12 cellular contexts compared by ENCODE assay signal in the genomic region with DNA sequence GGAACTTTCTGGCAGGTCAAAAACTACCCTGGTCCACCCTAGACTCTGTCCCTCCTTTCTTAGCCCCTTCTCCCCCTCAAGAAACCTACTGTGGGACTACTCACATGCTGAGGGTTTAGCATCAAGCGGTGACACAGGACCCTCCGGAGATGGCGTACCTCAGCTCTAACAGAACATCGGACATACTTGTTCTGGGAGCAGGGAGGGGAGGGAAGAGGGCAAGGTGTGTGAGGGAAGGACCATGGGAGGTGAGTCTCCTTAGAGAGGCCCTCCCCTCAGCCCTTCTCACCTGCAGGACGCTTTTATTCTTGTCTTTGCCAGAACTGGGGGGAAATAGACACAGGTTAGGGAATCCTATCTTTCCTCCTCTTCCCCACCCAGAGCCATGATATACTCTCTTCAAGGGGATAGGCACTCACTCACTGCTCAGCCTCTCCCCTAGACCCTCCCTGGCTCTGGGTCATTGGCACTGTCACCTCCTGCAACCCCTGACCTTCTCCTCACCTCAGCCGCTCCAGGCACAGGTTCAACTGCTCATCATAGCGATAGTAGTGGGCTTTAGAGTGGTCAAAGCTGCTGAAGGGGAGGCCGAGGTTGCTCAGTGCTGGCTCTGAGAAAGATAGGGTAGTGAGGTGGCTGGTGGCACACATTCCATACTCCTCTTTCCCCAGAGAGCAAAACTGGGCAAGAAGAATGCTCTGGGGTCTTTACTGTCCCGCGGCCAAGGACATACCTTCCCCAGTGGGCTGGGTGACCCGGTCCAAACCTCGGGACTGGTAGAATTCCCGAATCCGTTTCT. TPM values are rescaled to one million over a fixed set of nuclear protein-coding genes. Genes with fewer than 3 reads are reported as not detected.
DNase-seq lines count a peak whose midpoint lies in the region; ATAC-seq and TF ChIP-seq lines count a peak whose summit lies in the region.
"Had no signal": no experiment of that assay in that cellular context is flagged by ENCODE, and none has a peak within 500 bp of the region (broad histone marks: within the 10 kb centered on the region; RNA-seq: fewer than 3 reads in every experiment).

No MANE protein-coding gene starts in this region.

- no peak for DNase-seq in T-helper 1 cell
- no peak for DNase-seq in hepatocyte (ENCODE audit: low spot score)
- DNase-seq in stimulated activated effector memory CD8-positive, alpha-beta T cell treated with anti-CD3 and anti-CD28 coated beads, Interleukin-12 subunit alpha, Interleukin-12 subunit beta, amount 100 ng/mL, for 72 hours (ENCODE audit: low spot score in 2 of 2), result no peak
- DNase-seq in SKM-1 treated with dmso at 0.1 percent for 144 hours (lab: John Stamatoyannopoulos, UW; ENCODE audit: unreplicated experiment), result no peak
- no peak for DNase-seq in NCI-H2171 (lab: John Stamatoyannopoulos, UW)
- DNase-seq: amygdala, NCI-H187 had no signal

- peaks cover 21% of the 10 kb centered on the region for H3K27me3 ChIP-seq in hepatocyte

- H3K79me2 ChIP-seq in hepatocyte, result peaks cover 40% of the 10 kb centered on the region

- peak overlapping the region; percentile 92 for H3K4me2 ChIP-seq in hepatocyte

- no peaks in the 10 kb centered on the region for H4K20me1 ChIP-seq in hepatocyte (ENCODE audit: insufficient read depth, poor library complexity, severe bottlenecking)

- 93% methylated on average over 14 of the region's 14 CpGs for WGBS in hepatocyte (ENCODE audit: low lambda C conversion rate, missing lambda C conversion rate)

- peaks cover 40% of the 10 kb centered on the region for H3K4me1 ChIP-seq in hepatocyte (ENCODE audit: insufficient read depth)

- H2AFZ ChIP-seq in hepatocyte, result no peak overlapping the region

- H3K4me3 Mint-ChIP-seq in T-helper 1 cell treated with Interleukin-12 subunit alpha and Interleukin-12 subunit beta and Interleukin-4 antibody, amounts not matched to agents 30 μg/mL and 1 μg/mL, for 36 hours, result peak overlapping the region; percentile 69
- H3K4me3 Mint-ChIP-seq in stimulated activated effector memory CD8-positive, alpha-beta T cell treated with anti-CD3 and anti-CD28 coated beads, Interleukin-12 subunit alpha, Interleukin-12 subunit beta, amount 100 ng/mL, for 72 hours, result peak overlapping the region; percentile 91

- no peak for TF ChIP-seq CTCF in WI38 (IDR thresholded peaks at IDR 0.05; ENCODE audit: low read depth, low read length)
- no peak for TF ChIP-seq CTCF in hepatocyte (IDR thresholded peaks at IDR 0.05; ENCODE audit: poor library complexity)

- H3K36me3 Mint-ChIP-seq in T-helper 1 cell treated with Interleukin-12 subunit alpha and Interleukin-12 subunit beta and Interleukin-4 antibody, amounts not matched to agents 30 μg/mL and 1 μg/mL, for 36 hours (ENCODE audit: low read depth), result peaks cover 29% of the 10 kb centered on the region
- peaks cover 46% of the 10 kb centered on the region for H3K36me3 Mint-ChIP-seq in stimulated activated effector memory CD8-positive, alpha-beta T cell treated with anti-CD3 and anti-CD28 coated beads, Interleukin-12 subunit alpha, Interleukin-12 subunit beta, amount 100 ng/mL, for 72 hours

- peaks cover 45% of the 10 kb centered on the region for H3K27me3 Mint-ChIP-seq in T-helper 1 cell treated with Interleukin-12 subunit alpha and Interleukin-12 subunit beta and Interleukin-4 antibody, amounts not matched to agents 30 μg/mL and 1 μg/mL, for 36 hours (ENCODE audit: low read depth)

- H3K27ac ChIP-seq in hepatocyte, result peak overlapping the region; percentile 97

- no peaks in the 10 kb centered on the region for H3K9me2 ChIP-seq in hepatocyte (replicated peaks; ENCODE audit: insufficient read depth)

- no peaks in the 10 kb centered on the region for H3K36me3 ChIP-seq in hepatocyte (replicated peaks; ENCODE audit: insufficient read depth, low read depth)

- H3K27ac Mint-ChIP-seq in T-helper 1 cell treated with Interleukin-12 subunit alpha and Interleukin-12 subunit beta and Interleukin-4 antibody, amounts not matched to agents 30 μg/mL and 1 μg/mL, for 36 hours, result no peak overlapping the region
- no peak overlapping the region for H3K27ac Mint-ChIP-seq in stimulated activated effector memory CD8-positive, alpha-beta T cell treated with anti-CD3 and anti-CD28 coated beads, Interleukin-12 subunit alpha, Interleukin-12 subunit beta, amount 100 ng/mL, for 72 hours

- ATAC-seq in stimulated activated effector memory CD8-positive, alpha-beta T cell treated with anti-CD3 and anti-CD28 coated beads, Interleukin-12 subunit alpha, Interleukin-12 subunit beta, amount 100 ng/mL, for 72 hours, result no peak
- no peak for ATAC-seq in HG03571 (IDR thresholded peaks at IDR 0.05; ENCODE audit: unreplicated experiment)

- no peaks in the 10 kb centered on the region for H3K9me3 Mint-ChIP-seq in T-helper 1 cell treated with Interleukin-12 subunit alpha and Interleukin-12 subunit beta and Interleukin-4 antibody, amounts not matched to agents 30 μg/mL and 1 μg/mL, for 36 hours
- no peaks in the 10 kb centered on the region for H3K9me3 Mint-ChIP-seq in stimulated activated effector memory CD8-positive, alpha-beta T cell treated with anti-CD3 and anti-CD28 coated beads, Interleukin-12 subunit alpha, Interleukin-12 subunit beta, amount 100 ng/mL, for 72 hours

- H3K9me3 ChIP-seq in hepatocyte (ENCODE audit: low read depth), result no peaks in the 10 kb centered on the region

- peaks cover 50% of the 10 kb centered on the region for H3K4me1 Mint-ChIP-seq in T-helper 1 cell treated with Interleukin-12 subunit alpha and Interleukin-12 subunit beta and Interleukin-4 antibody, amounts not matched to agents 30 μg/mL and 1 μg/mL, for 36 hours (ENCODE audit: low read depth)
- H3K4me1 Mint-ChIP-seq in stimulated activated effector memory CD8-positive, alpha-beta T cell treated with anti-CD3 and anti-CD28 coated beads, Interleukin-12 subunit alpha, Interleukin-12 subunit beta, amount 100 ng/mL, for 72 hours, result peaks cover 71% of the 10 kb centered on the region

- H3K4me3 ChIP-seq in WI38 (ENCODE audit: low read depth, low read length) (peak overlapping the region; percentile 25), hepatocyte (no peak overlapping the region)
- H3K4me3 ChIP-seq: lung had no signal

RNA-seq across cellular contexts. Expression of a gene that starts 1.8 kb away (rescaled TPM):
- total RNA-seq in hepatocyte, result 10.4 and 10.6 TPM in 2 replicates
- 29.0 and 30.2 TPM in 2 replicates for polyA plus RNA-seq in hepatocyte

RNA-seq across cellular contexts. Expression of a gene that starts 6.2 kb away (rescaled TPM):
- 2.5 and 3.4 TPM in 2 replicates for total RNA-seq in hepatocyte
- 3.1 and 5.2 TPM in 2 replicates for polyA plus RNA-seq in hepatocyte

RNA-seq across cellular contexts. Expression of a gene that starts 8.6 kb away (rescaled TPM):
- not detected in 2 replicates for total RNA-seq in hepatocyte
- not detected in 2 replicates for polyA plus RNA-seq in hepatocyte
- total RNA-seq: lung, subcutaneous adipose tissue had no signal

RNA-seq across cellular contexts. Expression of a gene that starts 20.4 kb away (rescaled TPM):
- 1.2 and 4.0 TPM in 2 replicates for total RNA-seq in hepatocyte
- 0.73 TPM in 1 of 2 replicates, not detected in the other for polyA plus RNA-seq in hepatocyte
- total RNA-seq: subcutaneous adipose tissue had no signal

RNA-seq across cellular contexts. Expression of a gene that starts 22.8 kb away (rescaled TPM):
- total RNA-seq in hepatocyte, result 19.9 and 25.1 TPM in 2 replicates
- polyA plus RNA-seq in hepatocyte, result 21.3 and 23.8 TPM in 2 replicates
